11 cellular contexts compared by ENCODE assay signal in the genomic region with DNA sequence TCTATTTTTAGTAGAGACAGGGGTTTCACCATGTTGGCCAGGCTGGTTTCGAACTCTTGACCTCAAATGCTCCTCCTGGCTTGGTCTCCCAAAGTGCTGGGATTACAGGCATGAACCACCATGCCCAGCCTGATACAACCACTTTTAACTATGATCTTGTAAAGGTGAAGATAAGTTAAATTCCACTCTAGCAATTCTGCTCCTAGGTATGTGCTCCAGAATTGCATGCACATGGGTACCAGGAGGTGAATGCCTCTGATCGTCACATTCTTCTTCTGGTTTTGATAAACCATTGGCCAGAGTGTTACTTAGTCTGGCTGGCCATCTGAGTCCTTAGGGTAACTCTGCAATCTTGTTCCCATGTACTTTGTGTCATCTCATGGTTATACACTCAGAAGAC. TPM values are rescaled to one million over a fixed set of nuclear protein-coding genes. Genes with fewer than 3 reads are reported as not detected.
"Had no signal": no experiment of that assay in that cellular context is flagged by ENCODE, and none has a peak within 500 bp of the region (broad histone marks: within the 10 kb centered on the region; RNA-seq: fewer than 3 reads in every experiment).

No MANE protein-coding gene starts in this region.

- H3K4me2 ChIP-seq: GM23338 had no signal

- H3K9me3 ChIP-seq: HAP-1 had no signal

- ATAC-seq: GM23338, HCT116 had no signal

- H2AFZ ChIP-seq: GM23248, GM23338 had no signal

- H3K36me3 ChIP-seq: HAP-1 had no signal

- H3K27ac Mint-ChIP-seq: GM23338, H9, HFFc6 had no signal

- H3K27ac ChIP-seq: GM23248 had no signal

- H3K4me3 ChIP-seq: GM23248, GM23338, HAP-1 had no signal

- H3K9me3 Mint-ChIP-seq: GM23338, H9 had no signal

- FAIRE-seq: H1, H54 had no signal

- H3K4me3 Mint-ChIP-seq: GM23338, H9, HFFc6 had no signal

- DNase-seq: GM23248, GOT3, H7, H9, HCEC 1CT, HFFc6 had no signal

- H3K9ac ChIP-seq: GM23248 had no signal

- H3K4me1 ChIP-seq: HAP-1 had no signal

RNA-seq across cellular contexts. Expression of a gene that starts 22.3 kb away (rescaled TPM):
- polyA plus RNA-seq: GM23248 had no signal
